Comparison of ENCODE assay signal across 22 cellular contexts in genomic region chr18:74184875-74185274, GRCh38. TPM values are rescaled to one million over a fixed set of nuclear protein-coding genes. Genes with fewer than 3 reads are reported as not detected.
"Had no signal": no experiment of that assay in that cellular context is flagged by ENCODE, and none has a peak within 500 bp of the region (broad histone marks: within the 10 kb centered on the region; RNA-seq: fewer than 3 reads in every experiment).

No MANE protein-coding gene starts in this region.

- H3K27me3 ChIP-seq: transverse colon, uterus had no signal

- H3K4me1 ChIP-seq: transverse colon, uterus had no signal

- H3K36me3 ChIP-seq: transverse colon, uterus, WERI-Rb-1 had no signal

- H3K9me3 ChIP-seq: transverse colon, uterus had no signal

- DNase-seq: activated CD4-positive, alpha-beta memory T cell treated with anti-CD3 and anti-CD28 coated beads for 36 hours; activated CD4-positive, alpha-beta T cell treated with anti-CD3 and anti-CD28 coated beads for 36 hours; activated effector memory CD4-positive, alpha-beta T cell treated with anti-CD3 and anti-CD28 coated beads, Interleukin-2, amount 50 U/mL, for 16 hours; activated naive CD4-positive, alpha-beta T cell treated with anti-CD3 and anti-CD28 coated beads, Interleukin-2, amount 50 U/mL, for 16 hours; activated T-cell treated with anti-CD3 and anti-CD28 coated beads for 4 hours; anterior cingulate cortex; caudate nucleus; dermis blood vessel endothelial cell; effector CD8-positive, alpha-beta T cell; hippocampal formation; left colon; mesenchymal stem cell; naive B cell; stimulated activated CD4-positive, alpha-beta T cell treated with anti-CD3 and anti-CD28 coated beads, Interleukin-2, amount 100 ng/mL, for 48 hours; stimulated activated CD8-positive, alpha-beta memory T cell treated with anti-CD3 and anti-CD28 coated beads, Interleukin-4, amount 100 ng/mL, for 48 hours; stimulated activated naive B cell treated with anti-CD40 and anti-IgM and Interleukin-4, amounts not matched to agents 10 μg/mL and 1 μg/mL and 100 μg/mL, for 72 hours; T-cell; transverse colon; uterus; WERI-Rb-1 had no signal

- H3K4me3 ChIP-seq: transverse colon, uterus had no signal

- ATAC-seq: activated CD4-positive, alpha-beta T cell treated with anti-CD3 and anti-CD28 coated beads for 36 hours; left colon; stimulated activated naive B cell treated with anti-CD40 and anti-IgM and Interleukin-4, amounts not matched to agents 10 μg/mL and 1 μg/mL and 100 μg/mL, for 72 hours; T-cell had no signal

- H3K27ac ChIP-seq: transverse colon, uterus, WERI-Rb-1 had no signal

RNA-seq across cellular contexts. Expression of gene FBXO15, which starts 37.2 kb away (rescaled TPM):
- total RNA-seq: lower leg skin, posterior vena cava had no signal
